ENCODE assay signal across 23 cellular contexts in genomic region chr17:19654901-19655300, GRCh38.
"Had no signal": no experiment of that assay in that cellular context is flagged by ENCODE, and none has a peak within 500 bp of the region (broad histone marks: within the 10 kb centered on the region; RNA-seq: fewer than 3 reads in every experiment).

No MANE protein-coding gene starts in this region.

- H3K36me3 ChIP-seq: breast epithelium had no signal

- H3K27ac Mint-ChIP-seq: activated CD8-positive, alpha-beta memory T cell treated with anti-CD3 and anti-CD28 coated beads, Interleukin-2, amount 10 ng/mL, durations not matched to agents 7 days and 5 days; activated CD8-positive, alpha-beta T cell treated with anti-CD3 and anti-CD28 coated beads, Interleukin-2, amount 10 ng/mL, durations not matched to agents 7 days and 5 days; activated naive CD4-positive, alpha-beta T cell treated with anti-CD3 and anti-CD28 coated beads, Interleukin-2, amount 50 U/mL, for 24 hours; activated naive CD8-positive, alpha-beta T cell treated with anti-CD3 and anti-CD28 coated beads, Interleukin-2, amount 50 U/mL, for 24 hours; activated T-helper 2 cell treated with anti-CD3 and anti-CD28 coated beads, Interferon-gamma antibody, Interleukin-2, Interleukin-4, amounts not matched to agents 10 μg/mL and 5 μg/mL and 100 μg/mL, durations not matched to agents 14 hours and 24 hours and 36 hours; mesothelial cell of epicardium; WTC11 had no signal

- H3K4me3 Mint-ChIP-seq: activated CD8-positive, alpha-beta memory T cell treated with anti-CD3 and anti-CD28 coated beads, Interleukin-2, amount 10 ng/mL, durations not matched to agents 7 days and 5 days; activated CD8-positive, alpha-beta T cell treated with anti-CD3 and anti-CD28 coated beads, Interleukin-2, amount 10 ng/mL, durations not matched to agents 7 days and 5 days; activated naive CD4-positive, alpha-beta T cell treated with anti-CD3 and anti-CD28 coated beads, Interleukin-2, amount 50 U/mL, for 24 hours; activated naive CD8-positive, alpha-beta T cell treated with anti-CD3 and anti-CD28 coated beads, Interleukin-2, amount 50 U/mL, for 24 hours; mesothelial cell of epicardium; naive B cell; WTC11 had no signal

- H3K27ac ChIP-seq: breast epithelium, epithelial cell of prostate, testis, transverse colon had no signal

- H3K27me3 ChIP-seq: breast epithelium, testis, transverse colon had no signal

- H3K9me3 Mint-ChIP-seq: activated naive CD4-positive, alpha-beta T cell treated with anti-CD3 and anti-CD28 coated beads, Interleukin-2, amount 50 U/mL, for 24 hours; activated naive CD8-positive, alpha-beta T cell treated with anti-CD3 and anti-CD28 coated beads, Interleukin-2, amount 50 U/mL, for 24 hours; activated T-helper 2 cell treated with anti-CD3 and anti-CD28 coated beads, Interferon-gamma antibody, Interleukin-2, Interleukin-4, amounts not matched to agents 10 μg/mL and 5 μg/mL and 100 μg/mL, durations not matched to agents 14 hours and 24 hours and 36 hours; mesothelial cell of epicardium; naive B cell had no signal

- H3K9me3 ChIP-seq: breast epithelium, testis, transverse colon had no signal

- H3K4me3 ChIP-seq: breast epithelium, testis, transverse colon had no signal

- DNase-seq: activated CD4-positive, alpha-beta T cell treated with anti-CD3 and anti-CD28 coated beads, Interleukin-2, amount 50 U/mL, for 1 hour; activated CD8-positive, alpha-beta memory T cell treated with anti-CD3 and anti-CD28 coated beads, Interleukin-2, amount 10 ng/mL, durations not matched to agents 7 days and 5 days; activated CD8-positive, alpha-beta T cell treated with anti-CD3 and anti-CD28 coated beads, Interleukin-2, amount 10 ng/mL, durations not matched to agents 7 days and 5 days; activated naive CD8-positive, alpha-beta T cell treated with anti-CD3 and anti-CD28 coated beads, Interleukin-2, amount 50 U/mL, for 24 hours; activated T-cell treated with anti-CD3 and anti-CD28 coated beads, Interleukin-2, amount 50 U/mL, for 48 hours; effector CD8-positive, alpha-beta T cell; hippocampal formation; left colon; naive B cell; occipital lobe; stimulated activated CD4-positive, alpha-beta T cell treated with anti-CD3 and anti-CD28 coated beads, Interleukin-15, amount 100 ng/mL, for 24 hours; stimulated activated CD4-positive, alpha-beta T cell treated with anti-CD3 and anti-CD28 coated beads, Interleukin-2, amount 100 ng/mL, for 24 hours; stimulated activated naive CD4-positive, alpha-beta T cell treated with Interleukin-2 at 50 U/mL for 16 hours; T-helper 2 cell; testis; transverse colon had no signal

- ATAC-seq: activated CD8-positive, alpha-beta memory T cell treated with anti-CD3 and anti-CD28 coated beads, Interleukin-2, amount 10 ng/mL, durations not matched to agents 7 days and 5 days; activated CD8-positive, alpha-beta T cell treated with anti-CD3 and anti-CD28 coated beads, Interleukin-2, amount 10 ng/mL, durations not matched to agents 7 days and 5 days; activated naive CD8-positive, alpha-beta T cell treated with anti-CD3 and anti-CD28 coated beads, Interleukin-2, amount 50 U/mL, for 24 hours; left colon; right cardiac atrium; WTC11 had no signal
